In genomic region chr4:3607690-3608514, GRCh38 we compare ENCODE assay signal across 15 cellular contexts.
DNase-seq lines count a peak whose midpoint lies in the region; ATAC-seq and TF ChIP-seq lines count a peak whose summit lies in the region.
"Had no signal": no experiment of that assay in that cellular context is flagged by ENCODE, and none has a peak within 500 bp of the region (broad histone marks: within the 10 kb centered on the region; RNA-seq: fewer than 3 reads in every experiment).

No MANE protein-coding gene starts in this region.

- DNase-seq in NCI-H748 (lab: John Stamatoyannopoulos, UW; ENCODE audit: unreplicated experiment) (peak; percentile 39), NCI-H748 treated with DMSO at 0.1 percent for 48 hours (lab: John Stamatoyannopoulos, UW) (no peak), NCI-H1694 (lab: John Stamatoyannopoulos, UW) (peak; percentile 34), adrenal gland (peak in 4 of 7 donors; percentile 40 to 84 (median 60)), sigmoid colon (peak; percentile 57)
- DNase-seq: activated CD4-positive, alpha-beta T cell treated with anti-CD3 and anti-CD28 coated beads for 1 hour; CD8-positive, alpha-beta T cell; esophagus squamous epithelium; HCEC 1CT; left colon had no signal

- no peaks in the 10 kb centered on the region for H3K27me3 ChIP-seq in adrenal gland
- peaks cover 0 to 3% (median 0%) of the 10 kb centered on the region in 3 donors for H3K27me3 ChIP-seq in sigmoid colon

- no peak for TF ChIP-seq CTCF in adrenal gland (IDR thresholded peaks at IDR 0.05)
- TF ChIP-seq CTCF in sigmoid colon (IDR thresholded peaks at IDR 0.05) = no peak

- WGBS in adrenal gland, 4 donors = 48 to 58% (median 51%) methylated on average over 14 to 20 of the region's 20 CpGs
- whole genome bisulfite sequencing in sigmoid colon, 2 donors = 61 to 66% methylated on average over 20 of the region's 20 CpGs

- H3K4me1 ChIP-seq in adrenal gland (replicated peaks in 1 of 2) = no peaks in the 10 kb centered on the region
- no peaks in the 10 kb centered on the region for H3K4me1 ChIP-seq in sigmoid colon
- H3K4me1 ChIP-seq: esophagus squamous epithelium, parathyroid adenoma had no signal

- ATAC-seq in GM18520 (IDR thresholded peaks at IDR 0.05; ENCODE audit: unreplicated experiment) (no peak), HG03097 (IDR thresholded peaks at IDR 0.05; ENCODE audit: low FRiP score, unreplicated experiment) (no peak), HG02938 (IDR thresholded peaks at IDR 0.05; ENCODE audit: unreplicated experiment) (no peak)
- ATAC-seq: CD8-positive, alpha-beta T cell; left colon had no signal

- no peak for TF ChIP-seq EP300 in sigmoid colon (IDR thresholded peaks at IDR 0.05)

- H3K27ac ChIP-seq in adrenal gland (no peak overlapping the region), sigmoid colon (no peak overlapping the region)
- H3K27ac ChIP-seq: esophagus squamous epithelium, parathyroid adenoma, skin epidermis had no signal

- no peaks in the 10 kb centered on the region for H3K36me3 ChIP-seq in adrenal gland (replicated peaks in 1 of 2)
- H3K36me3 ChIP-seq in sigmoid colon = no peaks in the 10 kb centered on the region
- H3K36me3 ChIP-seq: esophagus squamous epithelium had no signal

- TF ChIP-seq POLR2A in adrenal gland (IDR thresholded peaks at IDR 0.05) (no peak), sigmoid colon (IDR thresholded peaks at IDR 0.05) (no peak)

- no peaks in the 10 kb centered on the region for H3K9me3 ChIP-seq in adrenal gland (replicated peaks in 1 of 3)
- no peaks in the 10 kb centered on the region for H3K9me3 ChIP-seq in sigmoid colon
- H3K9me3 ChIP-seq: esophagus squamous epithelium had no signal

- H3K4me3 ChIP-seq in adrenal gland = no peak overlapping the region
- H3K4me3 ChIP-seq in sigmoid colon = no peak overlapping the region
- H3K4me3 ChIP-seq: esophagus squamous epithelium, skin epidermis had no signal

- intact Hi-C loops in adrenal gland (cut with DNase I) (no loop called here), sigmoid colon (cut with DNase I) (no loop called here)
